ENCODE assay signal across 9 cellular contexts in the genomic region with DNA sequence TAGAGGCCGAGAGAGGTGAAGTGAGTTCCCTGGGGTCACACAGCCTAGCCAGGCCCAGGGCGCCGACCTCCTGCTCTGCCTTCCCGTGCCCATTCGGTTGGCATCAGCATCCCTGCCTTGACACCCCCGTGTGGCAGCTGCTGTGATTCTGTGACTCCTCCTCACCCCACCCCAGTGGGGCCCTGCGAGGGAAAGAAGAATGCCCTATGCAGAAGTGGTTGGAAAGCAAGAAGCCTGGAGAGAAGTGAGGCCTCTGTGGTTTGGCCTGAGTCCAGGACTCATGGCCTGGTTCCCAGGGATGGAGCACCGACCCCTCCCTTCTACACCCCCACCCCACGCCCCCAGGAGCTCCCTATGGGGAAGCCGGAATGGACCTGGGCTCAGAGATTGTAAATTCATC.
DNase-seq lines count a peak whose midpoint lies in the region; ATAC-seq, FAIRE-seq and TF ChIP-seq lines count a peak whose summit lies in the region.
"Had no signal": no experiment of that assay in that cellular context is flagged by ENCODE, and none has a peak within 500 bp of the region (broad histone marks: within the 10 kb centered on the region; RNA-seq: fewer than 3 reads in every experiment).

No MANE protein-coding gene starts in this region.

- H3K36me3 ChIP-seq in OCI-LY7 (ENCODE audit: insufficient read depth, low read length) (no peaks in the 10 kb centered on the region), esophagus (ENCODE audit: control insufficient read depth in 2 of 2, insufficient read depth in 2 of 2, low read length in 1 of 2) (peaks cover 0 to 8% of the 10 kb centered on the region in 2 donors), PC-9 (ENCODE audit: low read depth) (no peaks in the 10 kb centered on the region)

- H4K20me1 ChIP-seq in OCI-LY7 (ENCODE audit: insufficient read depth, low read length) = no peaks in the 10 kb centered on the region
- peaks cover 71% of the 10 kb centered on the region for H4K20me1 ChIP-seq in PC-9 (ENCODE audit: insufficient read depth)

- intact Hi-C loops in OCI-LY7 (cut with micrococcal nuclease; ENCODE audit: unreplicated experiment) = no loop called here
- intact Hi-C loops in PC-9 (cut with micrococcal nuclease; ENCODE audit: unreplicated experiment) = no loop called here

- H3F3A ChIP-seq in PC-9 (ENCODE audit: insufficient read depth, low read depth) = no peaks in the 10 kb centered on the region

- H2AFZ ChIP-seq in OCI-LY7 (ENCODE audit: low read length) (no peak overlapping the region), PC-9 (no peak overlapping the region)

- H3K79me2 ChIP-seq in OCI-LY7 (ENCODE audit: insufficient read depth, low read depth, low read length) (peaks cover 9% of the 10 kb centered on the region; the same call in 1 of the 2 replicates), PC-9 (ENCODE audit: low read depth) (no peaks in the 10 kb centered on the region)

- TF ChIP-seq CTCF in OCI-LY7 (conservative IDR thresholded peaks at IDR 0.05; ENCODE audit: low read length) = 0 out of 2 replicates have a peak, but pooled peaks have one; percentile 26
- no peak for TF ChIP-seq CTCF in PC-9 (conservative IDR thresholded peaks at IDR 0.05)

- H3K9me3 ChIP-seq in OCI-LY7 (ENCODE audit: low read length) = no peaks in the 10 kb centered on the region
- H3K9me3 ChIP-seq in esophagus (ENCODE audit: control insufficient read depth in 2 of 2, insufficient read depth in 1 of 2, low read depth in 1 of 2, low read length in 1 of 2) = peaks cover 0 to 2% of the 10 kb centered on the region in 2 donors
- no peaks in the 10 kb centered on the region for H3K9me3 ChIP-seq in PC-9 (ENCODE audit: insufficient read depth, low read depth)
- H3K9me3 ChIP-seq: A549 had no signal

- H3K4me1 ChIP-seq in OCI-LY7 (ENCODE audit: insufficient read depth, low read length, poor library complexity, severe bottlenecking) = peaks cover 97% of the 10 kb centered on the region
- peaks cover 18 to 45% of the 10 kb centered on the region in 2 donors for H3K4me1 ChIP-seq in esophagus (ENCODE audit: control insufficient read depth in 2 of 2, insufficient read depth in 2 of 2, low read length in 1 of 2)
- no peaks in the 10 kb centered on the region for H3K4me1 ChIP-seq in PC-9 (replicated peaks; ENCODE audit: insufficient read depth)

- peak overlapping the region; percentile 74 for H3K4me2 ChIP-seq in OCI-LY7 (ENCODE audit: low read length)
- no peak overlapping the region for H3K4me2 ChIP-seq in PC-9
- H3K4me2 ChIP-seq: A549 had no signal

- no TSS peak for BruUV-seq in OCI-LY7 (replicated peaks; lab: Mats Ljungman, UMichigan)
- BruUV-seq in PC-9 (replicated peaks; lab: Mats Ljungman, UMichigan) = no TSS peak

- POLR2A ChIA-PET in OCI-LY7 (lab: Charles Lee) = interaction anchor here (0.6 to 5.6 kb wide), 10 partner anchors 7 to 32 kb away, joined by 3 to 99 read pairs (median 4); no protein-coding TSS in a partner anchor
- POLR2A ChIA-PET in PC-9 (lab: Charles Lee; ENCODE audit: unreplicated experiment) = no interaction called here

- H3K27me3 ChIP-seq in esophagus (ENCODE audit: control insufficient read depth in 1 of 2, insufficient read depth in 2 of 2, low read length in 2 of 2) (no peaks in the 10 kb centered on the region), PC-9 (ENCODE audit: insufficient read depth, low read depth) (no peaks in the 10 kb centered on the region)

- CTCF ChIA-PET in OCI-LY7 (lab: Charles Lee; ENCODE audit: unreplicated experiment) = interaction anchor here (0.6 kb wide), 1 partner anchor 1297 kb away, joined by 6 read pairs; no protein-coding TSS in a partner anchor
- CTCF ChIA-PET in PC-9 (lab: Charles Lee) = no interaction called here

- no peak for FAIRE-seq in RCC 7860 (lab: Jason Lieb, UNC)
- FAIRE-seq: A549 had no signal

- peak overlapping the region; percentile 95 for H3K27ac ChIP-seq in OCI-LY7 (ENCODE audit: low read depth, low read length, poor library complexity, severe bottlenecking)
- H3K27ac ChIP-seq in esophagus (ENCODE audit: low read depth in 2 of 2, low read length in 1 of 2) = peak overlapping the region; percentile 17 to 27
- no peak overlapping the region for H3K27ac ChIP-seq in PC-9

- no peaks in the 10 kb centered on the region for H3K9me2 ChIP-seq in OCI-LY7 (ENCODE audit: insufficient read depth, low read length)
- H3K9me2 ChIP-seq in PC-9 (ENCODE audit: insufficient read depth) = no peaks in the 10 kb centered on the region

- 38 to 53% methylated on average over 10 of the region's 10 CpGs for WGBS in esophagus, 2 donors

- peak; percentile 13 for DNase-seq in NCI-H2029 (lab: John Stamatoyannopoulos, UW)
- DNase-seq in NCI-H2029 treated with DMSO at 0.1 percent for 48 hours (lab: John Stamatoyannopoulos, UW) = no peak
- DNase-seq in OCI-LY7 (ENCODE audit: low spot score) = peak; percentile 51
- peak; percentile 89 for DNase-seq in skeletal muscle cell (ENCODE audit: low read depth)
- DNase-seq in RCC 7860 (ENCODE audit: low spot score) = no peak
- DNase-seq in PC-9 = no peak

- H3K4me3 ChIP-seq in OCI-LY7 (ENCODE audit: low read depth, low read length, poor library complexity, severe bottlenecking) (peak overlapping the region; percentile 0), esophagus (ENCODE audit: low read depth in 1 of 2, low read length in 2 of 2) (no peak overlapping the region), skeletal muscle cell (ENCODE audit: low read depth, low read length) (no peak overlapping the region), PC-9 (no peak overlapping the region)
- H3K4me3 ChIP-seq: A549 had no signal

- ATAC-seq in GM21528 (IDR thresholded peaks at IDR 0.05; ENCODE audit: low FRiP score, unreplicated experiment) = no peak
- ATAC-seq: A549 had no signal

Comparison
In these comparisons a context has a peak if more than half of its experiments do, and no peak if none do; other contexts are left out.
1. DNase-seq: peak in NCI-H2029 (single experiment), OCI-LY7 (single experiment) and skeletal muscle cell (single experiment); none in NCI-H2029 treated with DMSO at 0.1 percent for 48 hours (single experiment), RCC 7860 (single experiment) and PC-9 (0 of 2).